ENCODE assay signal across 1 cellular context in genomic region chr11:117094776-117095175, GRCh38.
TF ChIP-seq lines count a peak whose summit lies in the region.

No MANE protein-coding gene starts in this region.

TF ChIP-seq in neural cell, 6 proteins besides CTCF, POLR2A, EP300 and RAD21 (continued from another document):
- TF ChIP-seq MXI1 (conservative IDR thresholded peaks at IDR 0.05; ENCODE audit: poor library complexity, severe bottlenecking) = no peak
